25 cellular contexts compared by ENCODE assay signal in genomic region chr7:36614954-36615353, GRCh38.
"Had no signal": no experiment of that assay in that cellular context is flagged by ENCODE, and none has a peak within 500 bp of the region (broad histone marks: within the 10 kb centered on the region; RNA-seq: fewer than 3 reads in every experiment).

No MANE protein-coding gene starts in this region.

- H3K4me3 Mint-ChIP-seq: activated B cell treated with CpG ODN at 0.5 μM for 24 hours; activated CD4-positive, alpha-beta T cell treated with anti-CD3 and anti-CD28 coated beads for 36 hours; activated naive CD8-positive, alpha-beta T cell treated with anti-CD3 and anti-CD28 coated beads for 36 hours; activated T-cell treated with anti-CD3 and anti-CD28 coated beads, Interleukin-2, amount 50 U/mL, for 4 hours; memory B cell; neural crest cell had no signal

- DNase-seq: activated B cell treated with CpG ODN at 0.5 μM for 24 hours; activated CD4-positive, alpha-beta T cell treated with anti-CD3 and anti-CD28 coated beads for 36 hours; activated CD4-positive, alpha-beta T cell treated with anti-CD3 and anti-CD28 coated beads, Interleukin-2, amount 50 U/mL, for 4 hours; activated CD8-positive, alpha-beta memory T cell treated with anti-CD3 and anti-CD28 coated beads for 24 hours; activated CD8-positive, alpha-beta memory T cell treated with anti-CD3 and anti-CD28 coated beads, Interleukin-2, amount 50 U/mL, for 4 hours; activated naive CD4-positive, alpha-beta T cell treated with Interleukin-2 at 50 U/mL for 16 hours; activated naive CD8-positive, alpha-beta T cell treated with anti-CD3 and anti-CD28 coated beads for 36 hours; activated T-cell treated with anti-CD3 and anti-CD28 coated beads, Interleukin-2, amount 50 U/mL, for 4 hours; central memory CD4-positive, alpha-beta T cell; dorsolateral prefrontal cortex; esophagus squamous epithelium; head of caudate nucleus; hypothalamus; islet precursor cell; left cardiac atrium; sigmoid colon; stimulated activated CD4-positive, alpha-beta T cell treated with anti-CD3 and anti-CD28 coated beads, Interleukin-2, amount 100 ng/mL, for 48 hours; stimulated activated CD8-positive, alpha-beta memory T cell treated with anti-CD3 and anti-CD28 coated beads, Interleukin-4, amount 100 ng/mL, for 48 hours; stimulated activated naive CD4-positive, alpha-beta T cell; testis; trophoblast cell had no signal

- H3K36me3 Mint-ChIP-seq: memory B cell had no signal

- H3K27me3 ChIP-seq: dorsolateral prefrontal cortex, esophagus squamous epithelium, gastroesophageal sphincter, sigmoid colon, testis, vagina had no signal

- H3K27me3 Mint-ChIP-seq: activated CD4-positive, alpha-beta T cell treated with anti-CD3 and anti-CD28 coated beads for 36 hours; activated naive CD8-positive, alpha-beta T cell treated with anti-CD3 and anti-CD28 coated beads for 36 hours; memory B cell had no signal

- H3K27ac ChIP-seq: dorsolateral prefrontal cortex, esophagus squamous epithelium, gastroesophageal sphincter, sigmoid colon, testis, vagina had no signal

- ATAC-seq: activated CD4-positive, alpha-beta T cell treated with anti-CD3 and anti-CD28 coated beads for 36 hours; activated T-cell treated with anti-CD3 and anti-CD28 coated beads, Interleukin-2, amount 50 U/mL, for 4 hours; gastroesophageal sphincter had no signal

- H3K27ac Mint-ChIP-seq: activated B cell treated with CpG ODN at 0.5 μM for 24 hours; activated CD4-positive, alpha-beta T cell treated with anti-CD3 and anti-CD28 coated beads for 36 hours; activated naive CD8-positive, alpha-beta T cell treated with anti-CD3 and anti-CD28 coated beads for 36 hours; memory B cell had no signal

- H3K4me1 ChIP-seq: esophagus squamous epithelium, gastroesophageal sphincter, sigmoid colon, testis, vagina had no signal

- H3K9me3 ChIP-seq: esophagus squamous epithelium, gastroesophageal sphincter, sigmoid colon, testis, vagina had no signal

- H3K36me3 ChIP-seq: esophagus squamous epithelium, gastroesophageal sphincter, sigmoid colon, vagina had no signal

- H3K9me3 Mint-ChIP-seq: activated B cell treated with CpG ODN at 0.5 μM for 24 hours; activated naive CD8-positive, alpha-beta T cell treated with anti-CD3 and anti-CD28 coated beads for 36 hours; activated T-cell treated with anti-CD3 and anti-CD28 coated beads, Interleukin-2, amount 50 U/mL, for 4 hours; memory B cell; neural crest cell had no signal

- H3K4me3 ChIP-seq: dorsolateral prefrontal cortex, esophagus squamous epithelium, gastroesophageal sphincter, sigmoid colon, testis, vagina had no signal
